ENCODE assay signal across 21 cellular contexts in the genomic region with DNA sequence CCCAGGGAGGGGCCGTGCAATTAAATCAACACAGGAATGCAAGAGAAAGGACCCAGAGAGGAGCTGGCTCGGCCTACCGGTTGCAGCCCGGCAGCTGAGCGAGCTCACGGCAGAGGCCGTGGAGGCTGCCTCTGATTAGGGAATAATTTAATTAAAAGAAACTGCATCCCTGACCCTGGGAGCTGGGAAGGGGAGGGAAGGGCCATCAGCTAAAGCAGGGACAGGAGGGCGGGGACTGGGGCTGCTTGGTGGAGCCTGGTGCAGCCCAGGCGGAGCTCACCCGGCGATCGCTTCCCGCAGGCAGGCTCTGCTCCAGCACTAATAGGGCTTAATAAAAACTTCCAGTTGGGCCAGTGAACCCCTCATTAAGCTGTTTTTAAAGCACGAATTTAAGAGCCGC. TPM values are rescaled to one million over a fixed set of nuclear protein-coding genes. Genes with fewer than 3 reads are reported as not detected.
DNase-seq lines count a peak whose midpoint lies in the region; ATAC-seq and TF ChIP-seq lines count a peak whose summit lies in the region.
"Had no signal": no experiment of that assay in that cellular context is flagged by ENCODE, and none has a peak within 500 bp of the region (broad histone marks: within the 10 kb centered on the region; RNA-seq: fewer than 3 reads in every experiment).

No MANE protein-coding gene starts in this region.

- H3K9me3 ChIP-seq in SK-N-SH, result no peaks in the 10 kb centered on the region
- H3K9me3 ChIP-seq in Karpas-422 (ENCODE audit: low read length), result peaks cover 4% of the 10 kb centered on the region; the same call in 1 of the 2 replicates

- TF ChIP-seq CTCF in SK-N-SH (IDR thresholded peaks at IDR 0.05), result no peak
- TF ChIP-seq CTCF in nephron progenitor cell (IDR thresholded peaks at IDR 0.05), result no peak
- TF ChIP-seq CTCF in RWPE1 (conservative IDR thresholded peaks at IDR 0.05; ENCODE audit: low read depth), result no peak

- no peak overlapping the region for H3K4me3 Mint-ChIP-seq in nephron progenitor cell
- H3K4me3 Mint-ChIP-seq: CD4-positive, alpha-beta memory T cell had no signal

- no peak for TF ChIP-seq EP300 in SK-N-SH (IDR thresholded peaks at IDR 0.05; ENCODE audit: borderline replicate concordance in 1 of 2, low read depth in 1 of 2, low read length in 1 of 2)

- peaks cover 47% of the 10 kb centered on the region for H3K9me3 Mint-ChIP-seq in nephron progenitor cell

- peaks cover 7% of the 10 kb centered on the region for H3K27me3 Mint-ChIP-seq in nephron progenitor cell (ENCODE audit: low read depth, poor library complexity)
- H3K27me3 Mint-ChIP-seq: CD4-positive, alpha-beta memory T cell had no signal

- H3K4me3 ChIP-seq in SK-N-SH (ENCODE audit: low read depth in 2 of 2, low read length in 1 of 2), result no peak overlapping the region
- no peak overlapping the region for H3K4me3 ChIP-seq in Karpas-422 (ENCODE audit: low read length)
- H3K4me3 ChIP-seq: A549, GM23248 had no signal

- H3K36me3 Mint-ChIP-seq in nephron progenitor cell (ENCODE audit: low read depth), result peaks cover 68% of the 10 kb centered on the region

- H3K9me2 ChIP-seq in SK-N-SH (no peaks in the 10 kb centered on the region), Karpas-422 (replicated peaks; ENCODE audit: insufficient read depth, low read length) (no peaks in the 10 kb centered on the region; the same call in 1 of the 2 replicates)

- POLR2A ChIA-PET in SK-N-SH (lab: Yijun Ruan, JAX) (no interaction called here), RWPE1 (lab: Yijun Ruan, JAX; ENCODE audit: low non-redundant PET) (no interaction called here)

- no peaks in the 10 kb centered on the region; a peak in 1 of 4 replicates for H3K4me1 ChIP-seq in SK-N-SH (ENCODE audit: control insufficient read depth in 1 of 2, insufficient read depth in 2 of 2, low read depth in 1 of 2, low read length in 1 of 2)
- no peaks in the 10 kb centered on the region for H3K4me1 ChIP-seq in Karpas-422 (ENCODE audit: low read length)
- H3K4me1 ChIP-seq: A549 had no signal

- peaks cover 49% of the 10 kb centered on the region for H3K4me1 Mint-ChIP-seq in nephron progenitor cell

- H3K27me3 ChIP-seq in SK-N-SH (ENCODE audit: insufficient read depth) (no peaks in the 10 kb centered on the region), Karpas-422 (ENCODE audit: low read length) (no peaks in the 10 kb centered on the region)

- TF ChIP-seq RAD21 in SK-N-SH (IDR thresholded peaks at IDR 0.05; ENCODE audit: low read length), result no peak

- H3K27ac Mint-ChIP-seq in nephron progenitor cell, result peak overlapping the region; percentile 71
- H3K27ac Mint-ChIP-seq: CD4-positive, alpha-beta memory T cell had no signal

- no peaks in the 10 kb centered on the region for H3K36me3 ChIP-seq in SK-N-SH (replicated peaks in 1 of 2; ENCODE audit: control insufficient read depth in 1 of 2, insufficient read depth in 2 of 2, low read length in 1 of 2)
- no peaks in the 10 kb centered on the region for H3K36me3 ChIP-seq in Karpas-422 (ENCODE audit: insufficient read depth, low read length)

- H3F3A ChIP-seq in SK-N-SH (replicated peaks; ENCODE audit: insufficient read depth), result no peaks in the 10 kb centered on the region

- no peak for ATAC-seq in SK-N-SH treated with all-trans-retinoic acid at 6 μM for 48 hours
- ATAC-seq: A549 had no signal

- H3K9ac ChIP-seq in SK-N-SH (no peak overlapping the region), Karpas-422 (ENCODE audit: low read length) (no peak overlapping the region)
- H3K9ac ChIP-seq: GM23248 had no signal

- 79% methylated on average over 7 of the region's 15 CpGs for WGBS in SK-N-SH (ENCODE audit: low lambda C conversion rate)

- CTCF ChIA-PET in SK-N-SH (lab: Yijun Ruan, JAX), result no interaction called here
- CTCF ChIA-PET in RWPE1 (lab: Yijun Ruan, JAX), result no interaction called here

- H2AFZ ChIP-seq in SK-N-SH (ENCODE audit: low read depth) (no peak overlapping the region), Karpas-422 (ENCODE audit: low read length) (no peak overlapping the region)
- H2AFZ ChIP-seq: GM23248 had no signal

- H3K79me2 ChIP-seq in SK-N-SH (ENCODE audit: insufficient read depth), result no peaks in the 10 kb centered on the region
- no peaks in the 10 kb centered on the region for H3K79me2 ChIP-seq in Karpas-422 (ENCODE audit: low read length)

- H3K4me2 ChIP-seq in SK-N-SH, result no peak overlapping the region
- no peak overlapping the region for H3K4me2 ChIP-seq in Karpas-422 (ENCODE audit: low read depth, low read length, poor library complexity, severe bottlenecking)
- H3K4me2 ChIP-seq: A549 had no signal

- H4K20me1 ChIP-seq in SK-N-SH (ENCODE audit: insufficient read depth) (no peaks in the 10 kb centered on the region), Karpas-422 (ENCODE audit: insufficient read depth, low read depth, low read length) (no peaks in the 10 kb centered on the region)

- H3K27ac ChIP-seq in SK-N-SH (ENCODE audit: low read depth in 2 of 2, low read length in 1 of 2) (no peak overlapping the region), RWPE1 (no peak overlapping the region), Karpas-422 (ENCODE audit: low read length) (no peak overlapping the region)
- H3K27ac ChIP-seq: A549, GM23248 had no signal

- DNase-seq in SK-N-SH (peak; percentile 66), SK-N-DZ (ENCODE audit: low spot score) (peak; percentile 80), nephron progenitor cell (no peak), retina (peak; percentile 57), RWPE1 (ENCODE audit: low spot score) (no peak), Karpas-422 (no peak)
- no peak for DNase-seq in stimulated activated CD4-positive, alpha-beta T cell treated with anti-CD3 and anti-CD28 coated beads, Interleukin-2, amount 100 ng/mL, for 24 hours
- DNase-seq: 8988T; ACHN; AML-193; C1 segment of cervical spinal cord; Calu3; CD4-positive, alpha-beta memory T cell; COR-L47; DMS153; DND-41; GM23248; H7; HCEC 1CT had no signal

TF ChIP-seq in SK-N-SH, 30 proteins besides CTCF, POLR2A, EP300 and RAD21 (continues in another document):
- TF ChIP-seq ELF1 (IDR thresholded peaks at IDR 0.05), result no peak
- no peak for TF ChIP-seq RXRA (IDR thresholded peaks at IDR 0.05; ENCODE audit: borderline replicate concordance, low read depth)
- no peak for TF ChIP-seq GABPA (IDR thresholded peaks at IDR 0.05; ENCODE audit: low read depth)
- TF ChIP-seq TAF1 (IDR thresholded peaks at IDR 0.05; ENCODE audit: borderline replicate concordance, low read depth, low read length), result no peak
- TF ChIP-seq SMC3 (IDR thresholded peaks at IDR 0.05; ENCODE audit: low read depth, low read length), result no peak

TF ChIP-seq in SK-N-SH treated with all-trans-retinoic acid at 6 μM for 48 hours, 23 proteins besides CTCF, POLR2A, EP300 and RAD21 (continues in another document):
- TF ChIP-seq TSHZ2 (CRISPR knock-in tag; IDR thresholded peaks at IDR 0.05), result no peak
- TF ChIP-seq ZNF70 (CRISPR knock-in tag; IDR thresholded peaks at IDR 0.05), result no peak
- no peak for TF ChIP-seq RARB (CRISPR knock-in tag; IDR thresholded peaks at IDR 0.05)
- no peak for TF ChIP-seq OSR1 (CRISPR knock-in tag; IDR thresholded peaks at IDR 0.05)
- TF ChIP-seq GLIS3 (CRISPR knock-in tag; IDR thresholded peaks at IDR 0.05), result no peak
- TF ChIP-seq, protein P1, sequence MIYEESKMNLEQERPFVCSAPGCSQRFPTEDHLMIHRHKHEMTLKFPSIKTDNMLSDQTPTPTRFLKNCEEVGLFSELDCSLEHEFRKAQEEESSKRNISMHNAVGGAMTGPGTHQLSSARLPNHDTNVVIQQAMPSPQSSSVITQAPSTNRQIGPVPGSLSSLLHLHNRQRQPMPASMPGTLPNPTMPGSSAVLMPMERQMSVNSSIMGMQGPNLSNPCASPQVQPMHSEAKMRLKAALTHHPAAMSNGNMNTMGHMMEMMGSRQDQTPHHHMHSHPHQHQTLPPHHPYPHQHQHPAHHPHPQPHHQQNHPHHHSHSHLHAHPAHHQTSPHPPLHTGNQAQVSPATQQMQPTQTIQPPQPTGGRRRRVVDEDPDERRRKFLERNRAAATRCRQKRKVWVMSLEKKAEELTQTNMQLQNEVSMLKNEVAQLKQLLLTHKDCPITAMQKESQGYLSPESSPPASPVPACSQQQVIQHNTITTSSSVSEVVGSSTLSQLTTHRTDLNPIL (CRISPR knock-in tag; IDR thresholded peaks at IDR 0.05; ENCODE audit: low read depth), result no peak
- no peak for TF ChIP-seq TOX (CRISPR knock-in tag; IDR thresholded peaks at IDR 0.05; ENCODE audit: borderline replicate concordance)

RNA-seq across cellular contexts. Expression of gene LMF1, which starts 43.4 kb away (rescaled TPM):
- 5.7 and 8.2 TPM in 2 replicates for polyA plus RNA-seq in SK-N-SH (2012; rRNA removed)
- polyA plus RNA-seq in SK-N-SH (2012; cell fraction: cytosol; rRNA removed), result 3.0 and 5.1 TPM in 2 replicates
- polyA plus RNA-seq in SK-N-SH (2012; cell fraction: nucleus; rRNA removed), result 22.6 and 22.9 TPM in 2 replicates
- polyA plus RNA-seq in SK-N-DZ (2014; cell fraction: cytosol; rRNA removed), result 5.6 and 13.6 TPM in 2 replicates
- polyA plus RNA-seq in SK-N-DZ (2014; cell fraction: nucleus; rRNA removed), result 5.3 and 12.5 TPM in 2 replicates
- 12.2 and 16.7 TPM in 2 replicates for total RNA-seq in Karpas-422 (2014; rRNA removed; shearing (Covaris generic); ENCODE audit: low replicate concordance)

RNA-seq across cellular contexts. Expression of gene SOX8, which starts 54.2 kb away (rescaled TPM):
- not detected in 2 replicates for polyA plus RNA-seq in SK-N-SH (2012; rRNA removed)
- not detected in 2 replicates for polyA plus RNA-seq in SK-N-SH (2012; cell fraction: cytosol; rRNA removed)
- not detected in 2 replicates for polyA plus RNA-seq in SK-N-SH (2012; cell fraction: nucleus; rRNA removed)
- polyA plus RNA-seq in SK-N-DZ (2014; cell fraction: cytosol; rRNA removed), result 0.09 TPM in 1 of 2 replicates, not detected in the other
- 0.20 TPM in 1 of 2 replicates, not detected in the other for polyA plus RNA-seq in SK-N-DZ (2014; cell fraction: nucleus; rRNA removed)
- not detected in 2 replicates for total RNA-seq in Karpas-422 (2014; rRNA removed; shearing (Covaris generic); ENCODE audit: low replicate concordance)

Comparison
In these comparisons a context has a peak if more than half of its experiments do, and no peak if none do; other contexts are left out.
1. DNase-seq: peak in SK-N-SH (single experiment), SK-N-DZ (single experiment) and retina (single experiment); none in nephron progenitor cell (single experiment), stimulated activated CD4-positive, alpha-beta T cell treated with anti-CD3 and anti-CD28 coated beads, Interleukin-2, amount 100 ng/mL, for 24 hours (0 of 2), RWPE1 (single experiment) and Karpas-422 (single experiment).